ENCODE assay signal across 1 cellular context in genomic region chr2:217077841-217078407, GRCh38.
TF ChIP-seq lines count a peak whose summit lies in the region.

No MANE protein-coding gene starts in this region.

TF ChIP-seq in K562, 482 proteins besides CTCF, POLR2A, EP300 and RAD21 (continued from another document and continues in another):
- TF ChIP-seq ZFP91 (CRISPR knock-in tag; IDR thresholded peaks at IDR 0.05) (no peak), PYGO2 (tag; IDR thresholded peaks at IDR 0.05) (no peak), CHD1 (IDR thresholded peaks at IDR 0.05; ENCODE audit: low read length) (no peak), ARID3A (IDR thresholded peaks at IDR 0.05; ENCODE audit: borderline replicate concordance, low read depth, low read length) (no peak), ILK (tag; IDR thresholded peaks at IDR 0.05; ENCODE audit: borderline replicate concordance, low read depth) (no peak), ETS2 (tag; IDR thresholded peaks at IDR 0.05; ENCODE audit: borderline replicate concordance, poor library complexity, severe bottlenecking) (no peak), ZBTB1 (CRISPR knock-in tag; IDR thresholded peaks at IDR 0.05; ENCODE audit: borderline replicate concordance, low read depth) (no peak), ETV1 (tag; conservative IDR thresholded peaks at IDR 0.05; ENCODE audit: low read depth) (no peak), MYC (IDR thresholded peaks at IDR 0.05; ENCODE audit: low read depth, low read length) (no peak), MYC (CRISPR knock-in tag; IDR thresholded peaks at IDR 0.05; ENCODE audit: borderline replicate concordance, low read depth) (no peak), MAFF (IDR thresholded peaks at IDR 0.05; ENCODE audit: low read length) (no peak), FIP1L1 (IDR thresholded peaks at IDR 0.05; ENCODE audit: low read depth, low read length, poor library complexity, severe bottlenecking) (no peak), AFF1 (IDR thresholded peaks at IDR 0.05; ENCODE audit: low read depth in 1 of 2, partially characterized antibody in 2 of 2) (no peak), RCOR1 (IDR thresholded peaks at IDR 0.05; ENCODE audit: borderline replicate concordance in 1 of 2, low read depth in 2 of 2, low read length in 2 of 2) (peak in 1 of 2 experiments; percentile 64; a peak in 2 of 4 replicates), ZNF175 (CRISPR knock-in tag; IDR thresholded peaks at IDR 0.05; ENCODE audit: low read depth) (peak; percentile 81), SRSF7 (optimal IDR thresholded peaks at IDR 0.05; ENCODE audit: low read depth, low read length) (no peak), SMAD3 (CRISPR knock-in tag; conservative IDR thresholded peaks at IDR 0.05) (no peak), FOS (IDR thresholded peaks at IDR 0.05; ENCODE audit: extremely low read depth, insufficient read length) (no peak), SPI1 (IDR thresholded peaks at IDR 0.05; ENCODE audit: borderline replicate concordance, low read depth, low read length) (no peak), CGGBP1 (CRISPR knock-in tag; IDR thresholded peaks at IDR 0.05) (no peak), CUX1 (CRISPR knock-in tag; IDR thresholded peaks at IDR 0.05) (no peak), HOXB6 (CRISPR knock-in tag; IDR thresholded peaks at IDR 0.05; ENCODE audit: borderline replicate concordance) (no peak), SAFB2 (IDR thresholded peaks at IDR 0.05; ENCODE audit: borderline replicate concordance, low read depth, low read length, severe bottlenecking) (no peak), NFIC (IDR thresholded peaks at IDR 0.05) (peak; percentile 70), TEAD4 (IDR thresholded peaks at IDR 0.05; ENCODE audit: low read length) (peak; percentile 91), TEAD4 (CRISPR knock-in tag; IDR thresholded peaks at IDR 0.05; ENCODE audit: borderline replicate concordance) (no peak), FOXJ3 (CRISPR knock-in tag; IDR thresholded peaks at IDR 0.05) (no peak), PPARD (CRISPR knock-in tag; IDR thresholded peaks at IDR 0.05) (no peak), SFPQ (IDR thresholded peaks at IDR 0.05; ENCODE audit: low read depth, low read length) (no peak), ZNF3 (CRISPR knock-in tag; IDR thresholded peaks at IDR 0.05) (no peak), MAFK (IDR thresholded peaks at IDR 0.05; ENCODE audit: low read length) (no peak), ELK1 (CRISPR knock-in tag; IDR thresholded peaks at IDR 0.05) (no peak), CC2D1A (IDR thresholded peaks at IDR 0.05) (peak; percentile 72; the same call in 1 of the 2 replicates), ZKSCAN3 (CRISPR knock-in tag; IDR thresholded peaks at IDR 0.05) (no peak), SMARCE1 (IDR thresholded peaks at IDR 0.05) (peak; percentile 89), CTCFL (IDR thresholded peaks at IDR 0.05; ENCODE audit: borderline replicate concordance, insufficient read depth, low read depth, low read length, poor library complexity, severe bottlenecking) (no peak), NR4A1 (CRISPR knock-in tag; IDR thresholded peaks at IDR 0.05) (no peak), NR4A1 (tag; IDR thresholded peaks at IDR 0.05) (no peak), HEY1 (CRISPR knock-in tag; IDR thresholded peaks at IDR 0.05; ENCODE audit: borderline replicate concordance) (no peak), GATAD2B (IDR thresholded peaks at IDR 0.05; ENCODE audit: borderline replicate concordance) (no peak), ZNF644 (tag; IDR thresholded peaks at IDR 0.05; ENCODE audit: low read depth) (no peak), CHAMP1 (IDR thresholded peaks at IDR 0.05) (0 out of 2 replicates have a peak, but pooled peaks have one; percentile 35), RBFOX2 (IDR thresholded peaks at IDR 0.05; ENCODE audit: low read depth, low read length) (no peak)
